Comparison of ENCODE assay signal across 20 cellular contexts in the genomic region with DNA sequence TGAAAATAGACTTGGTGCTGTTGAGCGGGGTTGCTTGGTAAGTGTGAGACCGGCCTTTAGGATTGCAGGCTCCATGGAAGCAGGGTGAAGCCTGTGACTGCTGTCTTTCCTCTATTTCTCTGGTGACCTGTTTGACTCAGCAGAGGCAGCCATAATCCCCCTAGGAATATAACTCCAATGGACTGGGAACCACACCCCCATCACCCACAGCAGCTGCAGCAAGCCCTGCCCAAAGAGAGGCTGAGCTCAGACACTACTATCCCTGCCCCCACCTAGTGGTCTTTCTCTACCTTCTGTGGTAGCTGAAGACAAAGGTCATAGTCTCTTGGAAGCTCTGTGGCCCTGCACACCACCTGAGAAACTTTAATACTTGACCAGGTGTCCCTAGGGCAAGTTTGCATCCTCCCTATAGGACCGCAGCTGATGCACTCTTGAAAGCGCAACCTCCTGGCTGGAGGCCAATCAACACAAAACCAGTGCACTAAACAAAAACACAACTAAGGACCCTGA.
"Had no signal": no experiment of that assay in that cellular context is flagged by ENCODE, and none has a peak within 500 bp of the region (broad histone marks: within the 10 kb centered on the region; RNA-seq: fewer than 3 reads in every experiment).

No MANE protein-coding gene starts in this region.

- H3K27me3 ChIP-seq: esophagus squamous epithelium, gastroesophageal sphincter, hepatocyte, testis, tibial nerve, upper lobe of right lung, vagina had no signal

- H3K4me3 Mint-ChIP-seq: dendritic cell treated with granulocyte-macrophage colony-stimulating factor and Interleukin-4, amounts not matched to agents 40 ng/mL and 50 ng/mL, for 4 days; effector memory CD8-positive, alpha-beta T cell; naive thymus-derived CD8-positive, alpha-beta T cell; stimulated activated naive B cell treated with anti-CD40 and anti-IgM and Interleukin-4, amounts not matched to agents 10 μg/mL and 1 μg/mL and 100 μg/mL, for 72 hours; stimulated activated naive CD8-positive, alpha-beta T cell treated with anti-CD3 and anti-CD28 coated beads, Interleukin-15, amount 100 ng/mL, for 72 hours had no signal

- H3K4me2 ChIP-seq: hepatocyte had no signal

- H3K9me3 ChIP-seq: esophagus squamous epithelium, testis, tibial nerve, upper lobe of right lung, vagina had no signal

- H3K4me1 Mint-ChIP-seq: naive thymus-derived CD8-positive, alpha-beta T cell; stimulated activated naive B cell treated with anti-CD40 and anti-IgM and Interleukin-4, amounts not matched to agents 10 μg/mL and 1 μg/mL and 100 μg/mL, for 72 hours; stimulated activated naive CD8-positive, alpha-beta T cell treated with anti-CD3 and anti-CD28 coated beads, Interleukin-15, amount 100 ng/mL, for 72 hours had no signal

- H3K36me3 ChIP-seq: esophagus squamous epithelium, gastroesophageal sphincter, tibial nerve, upper lobe of right lung, vagina had no signal

- H2AFZ ChIP-seq: hepatocyte had no signal

- H3K27ac ChIP-seq: esophagus squamous epithelium, gastroesophageal sphincter, hepatocyte, skin epidermis, testis, tibial nerve, upper lobe of right lung, vagina had no signal

- H3K9me3 Mint-ChIP-seq: dendritic cell treated with granulocyte-macrophage colony-stimulating factor and Interleukin-4, amounts not matched to agents 40 ng/mL and 50 ng/mL, for 4 days; effector memory CD8-positive, alpha-beta T cell had no signal

- H3K4me1 ChIP-seq: esophagus squamous epithelium, gastroesophageal sphincter, testis, tibial nerve, upper lobe of right lung, vagina had no signal

- H3K27ac Mint-ChIP-seq: dendritic cell treated with granulocyte-macrophage colony-stimulating factor and Interleukin-4, amounts not matched to agents 40 ng/mL and 50 ng/mL, for 4 days; effector memory CD8-positive, alpha-beta T cell; stimulated activated naive B cell treated with anti-CD40 and anti-IgM and Interleukin-4, amounts not matched to agents 10 μg/mL and 1 μg/mL and 100 μg/mL, for 72 hours; stimulated activated naive CD8-positive, alpha-beta T cell treated with anti-CD3 and anti-CD28 coated beads, Interleukin-15, amount 100 ng/mL, for 72 hours had no signal

- H3K27me3 Mint-ChIP-seq: dendritic cell treated with granulocyte-macrophage colony-stimulating factor and Interleukin-4, amounts not matched to agents 40 ng/mL and 50 ng/mL, for 4 days had no signal

- H3K79me2 ChIP-seq: hepatocyte had no signal

- H3K36me3 Mint-ChIP-seq: stimulated activated naive B cell treated with anti-CD40 and anti-IgM and Interleukin-4, amounts not matched to agents 10 μg/mL and 1 μg/mL and 100 μg/mL, for 72 hours had no signal

- DNase-seq: effector memory CD8-positive, alpha-beta T cell; esophagus squamous epithelium; foreskin fibroblast; kidney; left cardiac atrium; mesendoderm; naive thymus-derived CD8-positive, alpha-beta T cell; posterior cingulate gyrus; stimulated activated CD4-positive, alpha-beta T cell treated with anti-CD3 and anti-CD28 coated beads, Interleukin-2, amount 100 ng/mL, for 24 hours; stimulated activated CD4-positive, alpha-beta T cell treated with anti-CD3 and anti-CD28 coated beads, Interleukin-4, amount 100 ng/mL, for 4 hours; stimulated activated naive B cell treated with anti-CD40 and anti-IgM and Interleukin-4, amounts not matched to agents 10 μg/mL and 1 μg/mL and 100 μg/mL, for 72 hours; stimulated activated naive CD8-positive, alpha-beta T cell treated with anti-CD3 and anti-CD28 coated beads, Interleukin-15, amount 100 ng/mL, for 72 hours; testis; upper lobe of right lung had no signal

- H3K4me3 ChIP-seq: esophagus squamous epithelium, gastroesophageal sphincter, hepatocyte, skin epidermis, testis, tibial nerve, upper lobe of right lung, vagina had no signal
